ENCODE assay signal across 14 cellular contexts in genomic region chr15:32872606-32873291, GRCh38.
DNase-seq lines count a peak whose midpoint lies in the region; ATAC-seq and TF ChIP-seq lines count a peak whose summit lies in the region.
"Had no signal": no experiment of that assay in that cellular context is flagged by ENCODE, and none has a peak within 500 bp of the region (broad histone marks: within the 10 kb centered on the region; RNA-seq: fewer than 3 reads in every experiment).

No MANE protein-coding gene starts in this region.

- H3K4me2 ChIP-seq in SK-N-SH: no peak overlapping the region

- peak; percentile 59 to 94 for ATAC-seq in left cardiac atrium
- ATAC-seq in psoas muscle: peak; percentile 65 to 84 (median 76)
- no peak for ATAC-seq in stimulated activated effector memory CD8-positive, alpha-beta T cell treated with anti-CD3 and anti-CD28 coated beads, Interleukin-12 subunit alpha, Interleukin-12 subunit beta, amount 100 ng/mL, for 72 hours
- no peak for ATAC-seq in HG02588 (IDR thresholded peaks at IDR 0.05; ENCODE audit: unreplicated experiment)
- ATAC-seq: K562 had no signal

- H3K4me3 ChIP-seq in AG09309 (ENCODE audit: control insufficient read depth, low read depth, low read length) (no peak overlapping the region), SK-N-SH (ENCODE audit: low read depth in 2 of 2, low read length in 1 of 2) (no peak overlapping the region), psoas muscle (no peak overlapping the region)
- H3K4me3 ChIP-seq: K562, right lobe of liver had no signal

- no peaks in the 10 kb centered on the region for H3K9me2 ChIP-seq in SK-N-SH

- H3K36me3 Mint-ChIP-seq in stimulated activated effector memory CD8-positive, alpha-beta T cell treated with anti-CD3 and anti-CD28 coated beads, Interleukin-12 subunit alpha, Interleukin-12 subunit beta, amount 100 ng/mL, for 72 hours: no peaks in the 10 kb centered on the region
- H3K36me3 Mint-ChIP-seq: activated naive CD8-positive, alpha-beta T cell; memory B cell had no signal

- TF ChIP-seq RAD21 in SK-N-SH (IDR thresholded peaks at IDR 0.05; ENCODE audit: low read length): no peak

- H3K79me2 ChIP-seq in SK-N-SH (ENCODE audit: insufficient read depth): peaks cover 44% of the 10 kb centered on the region

- TF ChIP-seq EP300 in SK-N-SH (IDR thresholded peaks at IDR 0.05; ENCODE audit: borderline replicate concordance in 1 of 2, low read depth in 1 of 2, low read length in 1 of 2): no peak

- H3K27ac ChIP-seq in SK-N-SH (ENCODE audit: low read depth in 2 of 2, low read length in 1 of 2) (peak overlapping the region; percentile 67 to 91), psoas muscle (no peak overlapping the region)
- H3K27ac ChIP-seq: right lobe of liver had no signal

- H3F3A ChIP-seq in SK-N-SH (replicated peaks; ENCODE audit: insufficient read depth): peaks cover 72% of the 10 kb centered on the region

- POLR2A ChIA-PET in SK-N-SH (lab: Yijun Ruan, JAX): no interaction called here

- no peaks in the 10 kb centered on the region for H3K4me1 Mint-ChIP-seq in stimulated activated effector memory CD8-positive, alpha-beta T cell treated with anti-CD3 and anti-CD28 coated beads, Interleukin-12 subunit alpha, Interleukin-12 subunit beta, amount 100 ng/mL, for 72 hours

- WGBS in SK-N-SH (ENCODE audit: low lambda C conversion rate): 80% methylated on average over 5 of the region's 5 CpGs
- 34 to 51% (median 34%) methylated on average over 5 of the region's 5 CpGs for WGBS in psoas muscle, 3 donors

- no peaks in the 10 kb centered on the region for H4K20me1 ChIP-seq in SK-N-SH (ENCODE audit: insufficient read depth)

- peak; percentile 83 for DNase-seq in AG09309 (ENCODE audit: low read depth)
- no peak for DNase-seq in SK-N-SH
- peak; percentile 40 for DNase-seq in left cardiac atrium
- DNase-seq in psoas muscle: peak in 1 of 2 donors; percentile 42
- no peak for DNase-seq in NCI-H446 (lab: John Stamatoyannopoulos, UW)
- no peak for DNase-seq in NCI-H2227 treated with DMSO at 0.1 percent for 48 hours (lab: John Stamatoyannopoulos, UW)
- no peak for DNase-seq in stimulated activated effector memory CD8-positive, alpha-beta T cell treated with anti-CD3 and anti-CD28 coated beads, Interleukin-12 subunit alpha, Interleukin-12 subunit beta, amount 100 ng/mL, for 72 hours (ENCODE audit: low spot score in 2 of 2)
- DNase-seq: dermis blood vessel endothelial cell, head of caudate nucleus, right lobe of liver had no signal

- H3K9me3 ChIP-seq in SK-N-SH (no peaks in the 10 kb centered on the region), psoas muscle (no peaks in the 10 kb centered on the region)
- H3K9me3 ChIP-seq: right lobe of liver had no signal

- TF ChIP-seq CTCF in AG09309 (IDR thresholded peaks at IDR 0.05; ENCODE audit: control insufficient read depth, insufficient read depth, low read depth, low read length, missing control alignments) (no peak), SK-N-SH (IDR thresholded peaks at IDR 0.05) (no peak), psoas muscle (IDR thresholded peaks at IDR 0.05) (no peak)

- CTCF ChIA-PET in SK-N-SH (lab: Yijun Ruan, JAX): interaction anchor here (0.8 kb wide), 1 partner anchor 28 kb away, joined by 4 read pairs; no protein-coding TSS in a partner anchor

- intact Hi-C loops in left cardiac atrium (cut with DNase I) (no loop called here), psoas muscle (cut with DNase I) (no loop called here)

- H3K9ac ChIP-seq in SK-N-SH: peak overlapping the region; percentile 28; the same call in 1 of the 2 replicates

- no peak overlapping the region for H2AFZ ChIP-seq in SK-N-SH (ENCODE audit: low read depth)

- no peak overlapping the region for H3K4me3 Mint-ChIP-seq in stimulated activated effector memory CD8-positive, alpha-beta T cell treated with anti-CD3 and anti-CD28 coated beads, Interleukin-12 subunit alpha, Interleukin-12 subunit beta, amount 100 ng/mL, for 72 hours
- H3K4me3 Mint-ChIP-seq: activated naive CD8-positive, alpha-beta T cell; memory B cell had no signal

- peaks cover 5 to 21% of the 10 kb centered on the region in 2 experiments; a peak in 3 of 4 replicates for H3K4me1 ChIP-seq in SK-N-SH (ENCODE audit: control insufficient read depth in 1 of 2, insufficient read depth in 2 of 2, low read depth in 1 of 2, low read length in 1 of 2)
- H3K4me1 ChIP-seq in psoas muscle: no peaks in the 10 kb centered on the region

- H3K9me3 Mint-ChIP-seq in stimulated activated effector memory CD8-positive, alpha-beta T cell treated with anti-CD3 and anti-CD28 coated beads, Interleukin-12 subunit alpha, Interleukin-12 subunit beta, amount 100 ng/mL, for 72 hours: no peaks in the 10 kb centered on the region
- H3K9me3 Mint-ChIP-seq: memory B cell had no signal

- no peak overlapping the region for H3K27ac Mint-ChIP-seq in stimulated activated effector memory CD8-positive, alpha-beta T cell treated with anti-CD3 and anti-CD28 coated beads, Interleukin-12 subunit alpha, Interleukin-12 subunit beta, amount 100 ng/mL, for 72 hours
- H3K27ac Mint-ChIP-seq: activated naive CD8-positive, alpha-beta T cell; memory B cell had no signal

- H3K27me3 ChIP-seq in SK-N-SH (ENCODE audit: insufficient read depth): no peaks in the 10 kb centered on the region
- no peaks in the 10 kb centered on the region for H3K27me3 ChIP-seq in psoas muscle (ENCODE audit: insufficient read depth in 3 of 3, low read length in 2 of 3)
- H3K27me3 ChIP-seq: right lobe of liver had no signal

- H3K36me3 ChIP-seq in SK-N-SH (replicated peaks in 1 of 2; ENCODE audit: control insufficient read depth in 1 of 2, insufficient read depth in 2 of 2, low read length in 1 of 2) (peaks cover 6 to 64% of the 10 kb centered on the region in 2 experiments), psoas muscle (ENCODE audit: insufficient read depth in 1 of 2, low read depth in 1 of 2) (no peaks in the 10 kb centered on the region)
- H3K36me3 ChIP-seq: right lobe of liver had no signal

TF ChIP-seq in SK-N-SH, 30 proteins besides CTCF, POLR2A, EP300 and RAD21 (continues in another document):
- no peak for TF ChIP-seq CHD2 (IDR thresholded peaks at IDR 0.05; ENCODE audit: low read length, partially characterized antibody)
- TF ChIP-seq IRF3 (IDR thresholded peaks at IDR 0.05; ENCODE audit: low read depth, low read length): no peak
- TF ChIP-seq FOSL2 (IDR thresholded peaks at IDR 0.05; ENCODE audit: borderline replicate concordance, low read depth): no peak
- TF ChIP-seq RFX5 (IDR thresholded peaks at IDR 0.05; ENCODE audit: low read length): no peak
- no peak for TF ChIP-seq EZH2phosphoT487 (IDR thresholded peaks at IDR 0.05; ENCODE audit: borderline replicate concordance, low read depth)
- TF ChIP-seq SIN3A (IDR thresholded peaks at IDR 0.05; ENCODE audit: borderline replicate concordance, low read depth, low read length): no peak
- no peak for TF ChIP-seq ZBTB33 (IDR thresholded peaks at IDR 0.05; ENCODE audit: borderline replicate concordance, low read depth)
- TF ChIP-seq TAF1 (IDR thresholded peaks at IDR 0.05; ENCODE audit: borderline replicate concordance, low read depth, low read length): no peak
- TF ChIP-seq GABPA (IDR thresholded peaks at IDR 0.05; ENCODE audit: low read depth): no peak
- no peak for TF ChIP-seq USF1 (IDR thresholded peaks at IDR 0.05; ENCODE audit: borderline replicate concordance, low read depth)
- TF ChIP-seq GATA2 (CRISPR knock-in tag; IDR thresholded peaks at IDR 0.05): no peak
- TF ChIP-seq ELF1 (IDR thresholded peaks at IDR 0.05): no peak
- no peak for TF ChIP-seq RXRA (IDR thresholded peaks at IDR 0.05; ENCODE audit: borderline replicate concordance, low read depth)
- TF ChIP-seq RCOR1 (IDR thresholded peaks at IDR 0.05; ENCODE audit: low read length): no peak
- no peak for TF ChIP-seq FOXJ3 (CRISPR knock-in tag; IDR thresholded peaks at IDR 0.05)
- no peak for TF ChIP-seq JUND (IDR thresholded peaks at IDR 0.05)
- TF ChIP-seq MXI1 (IDR thresholded peaks at IDR 0.05; ENCODE audit: low read depth, low read length): no peak

Comparison
In these comparisons a context has a peak if more than half of its experiments do, and no peak if none do; other contexts are left out.
1. DNase-seq: peak in AG09309 (single experiment) and left cardiac atrium (single experiment); none in SK-N-SH (single experiment), NCI-H446 (0 of 2), NCI-H2227 treated with DMSO at 0.1 percent for 48 hours (single experiment) and stimulated activated effector memory CD8-positive, alpha-beta T cell treated with anti-CD3 and anti-CD28 coated beads, Interleukin-12 subunit alpha, Interleukin-12 subunit beta, amount 100 ng/mL, for 72 hours (0 of 2).
2. ATAC-seq: peak in left cardiac atrium (2 of 2) and psoas muscle (4 of 4); none in stimulated activated effector memory CD8-positive, alpha-beta T cell treated with anti-CD3 and anti-CD28 coated beads, Interleukin-12 subunit alpha, Interleukin-12 subunit beta, amount 100 ng/mL, for 72 hours (single experiment) and HG02588 (single experiment).